Comparison of ENCODE assay signal across 9 cellular contexts in genomic region chr10:89303161-89303560, GRCh38. TPM values are rescaled to one million over a fixed set of nuclear protein-coding genes. Genes with fewer than 3 reads are reported as not detected.
A peak's percentile ranks its signal among the peaks of the same experiment; 100 is the strongest.
DNase-seq lines count a peak whose midpoint lies in the region; ATAC-seq and TF ChIP-seq lines count a peak whose summit lies in the region.
"Had no signal": no experiment of that assay in that cellular context is flagged by ENCODE, and none has a peak within 500 bp of the region (broad histone marks: within the 10 kb centered on the region; RNA-seq: fewer than 3 reads in every experiment).

No MANE protein-coding gene starts in this region.

- H3K4me3 Mint-ChIP-seq in CD4-positive, CD25-positive, alpha-beta regulatory T cell, result peak overlapping the region; percentile 94 to 98 (median 96)

- H3K79me2 ChIP-seq in Loucy (ENCODE audit: insufficient read depth, low read length), result 0 out of 2 replicates have a peak, but pooled peaks cover 17% of the 10 kb centered on the region

- H3F3A ChIP-seq in Loucy (ENCODE audit: low read depth), result no peaks in the 10 kb centered on the region

- TF ChIP-seq CTCF in Loucy (conservative IDR thresholded peaks at IDR 0.05; ENCODE audit: low read length) (no peak), dorsolateral prefrontal cortex (IDR thresholded peaks at IDR 0.05 in 54 of 56, conservative IDR thresholded peaks at IDR 0.05 in 2 of 56; ENCODE audit: low read depth in 1 of 56, partially characterized antibody in 56 of 56) (no peak), neutrophil (IDR thresholded peaks at IDR 0.05) (no peak), colonic mucosa (IDR thresholded peaks at IDR 0.05) (no peak)

- in situ Hi-C loops in HAP-1 (cut with MboI; ENCODE audit: low sequenced_read_pairs), result no loop called here

- H3K36me3 ChIP-seq in CD4-positive, CD25-positive, alpha-beta regulatory T cell (ENCODE audit: control insufficient read depth, insufficient read depth, low read length), result peaks cover 19% of the 10 kb centered on the region
- H3K36me3 ChIP-seq in Loucy (ENCODE audit: insufficient read depth, low read length) (no peaks in the 10 kb centered on the region), neutrophil (peaks cover 26% of the 10 kb centered on the region), colonic mucosa (no peaks in the 10 kb centered on the region), HAP-1 (replicated peaks) (no peaks in the 10 kb centered on the region)
- H3K36me3 ChIP-seq: WERI-Rb-1 had no signal

- H3K36me3 Mint-ChIP-seq in CD4-positive, CD25-positive, alpha-beta regulatory T cell, result peaks cover 43% of the 10 kb centered on the region

- intact Hi-C loops in dorsolateral prefrontal cortex (cut with DNase I), result loop anchor here in 1 of 2 donors (5.0 kb wide), 2 partner anchors 39 to 69 kb away; no protein-coding TSS in a partner anchor
- intact Hi-C loops in colonic mucosa (cut with DNase I), result no loop called here

- H3K9ac ChIP-seq in Loucy (ENCODE audit: low read depth, low read length, poor library complexity, severe bottlenecking), result peak overlapping the region; percentile 79
- H3K9ac ChIP-seq in colonic mucosa (ENCODE audit: low read depth in 2 of 2, low read length in 2 of 2), result no peak overlapping the region

- H3K4me3 ChIP-seq in CD4-positive, CD25-positive, alpha-beta regulatory T cell (ENCODE audit: low read depth, low read length), result peak overlapping the region; percentile 96
- H3K4me3 ChIP-seq in Loucy (ENCODE audit: low read length, poor library complexity, severe bottlenecking) (peak overlapping the region; percentile 78), dorsolateral prefrontal cortex (peak overlapping the region; percentile 42 to 78 (median 62)), neutrophil (ENCODE audit: low read depth in 1 of 2, low read length in 1 of 2) (peak overlapping the region; percentile 85 to 92), colonic mucosa (no peak overlapping the region), HAP-1 (no peak overlapping the region)

- H4K20me1 ChIP-seq in Loucy (ENCODE audit: insufficient read depth, low read length, poor library complexity, severe bottlenecking), result no peaks in the 10 kb centered on the region

- H3K9me3 Mint-ChIP-seq in CD4-positive, CD25-positive, alpha-beta regulatory T cell, result peaks cover 0 to 14% (median 6%) of the 10 kb centered on the region in 7 donors

- H3K27me3 Mint-ChIP-seq in CD4-positive, CD25-positive, alpha-beta regulatory T cell, result peaks cover 9% of the 10 kb centered on the region

- no peak for DNase-seq in CD4-positive, CD25-positive, alpha-beta regulatory T cell
- DNase-seq in dorsolateral prefrontal cortex (no peak), GF-D8 (lab: John Stamatoyannopoulos, UW) (no peak), colonic mucosa (no peak), HAP-1 (ENCODE audit: low spot score in 2 of 2) (no peak), GM03348 (ENCODE audit: low spot score) (no peak)
- DNase-seq: WERI-Rb-1 had no signal

- H3K4me2 ChIP-seq in Loucy (ENCODE audit: low read depth, low read length, poor library complexity, severe bottlenecking), result peak overlapping the region; percentile 77

- H3K9me3 ChIP-seq in CD4-positive, CD25-positive, alpha-beta regulatory T cell (ENCODE audit: control insufficient read depth in 2 of 2, low read length in 2 of 2), result peaks cover 0 to 2% of the 10 kb centered on the region in 2 experiments
- peaks cover 4% of the 10 kb centered on the region; the same call in 1 of the 2 replicates for H3K9me3 ChIP-seq in Loucy (ENCODE audit: insufficient read depth, low read depth, low read length)
- H3K9me3 ChIP-seq in neutrophil, result no peaks in the 10 kb centered on the region
- no peaks in the 10 kb centered on the region for H3K9me3 ChIP-seq in colonic mucosa
- H3K9me3 ChIP-seq in HAP-1, result no peaks in the 10 kb centered on the region

- H3K4me1 ChIP-seq in CD4-positive, CD25-positive, alpha-beta regulatory T cell (ENCODE audit: control insufficient read depth, insufficient read depth, low read length, poor library complexity, severe bottlenecking), result peaks cover 26% of the 10 kb centered on the region
- H3K4me1 ChIP-seq in Loucy (ENCODE audit: insufficient read depth, low read length, poor library complexity, severe bottlenecking) (peaks cover 22% of the 10 kb centered on the region), neutrophil (ENCODE audit: control insufficient read depth in 1 of 2, insufficient read depth in 1 of 2, low read depth in 1 of 2, low read length in 1 of 2) (peaks cover 26 to 38% of the 10 kb centered on the region in 2 experiments), colonic mucosa (no peaks in the 10 kb centered on the region), HAP-1 (peaks cover 10% of the 10 kb centered on the region)

- no peak for ATAC-seq in CD4-positive, CD25-positive, alpha-beta regulatory T cell (ENCODE audit: low read depth in 2 of 2)

- no peaks in the 10 kb centered on the region for H3K9me2 ChIP-seq in Loucy (replicated peaks; ENCODE audit: low read depth, low read length)

- H3K27ac Mint-ChIP-seq in CD4-positive, CD25-positive, alpha-beta regulatory T cell, result peak overlapping the region in 2 of 3 donors; percentile 6 to 98

- no peak overlapping the region for H3K27ac ChIP-seq in CD4-positive, CD25-positive, alpha-beta regulatory T cell (ENCODE audit: insufficient read depth, low read length, poor library complexity, severe bottlenecking)
- H3K27ac ChIP-seq in dorsolateral prefrontal cortex (peak overlapping the region; percentile 79 to 99 (median 97)), neutrophil (peak overlapping the region; percentile 96), colonic mucosa (no peak overlapping the region)
- H3K27ac ChIP-seq: WERI-Rb-1 had no signal

- peaks cover 29 to 43% (median 36%) of the 10 kb centered on the region in 4 donors for H3K4me1 Mint-ChIP-seq in CD4-positive, CD25-positive, alpha-beta regulatory T cell

- H3K27me3 ChIP-seq in CD4-positive, CD25-positive, alpha-beta regulatory T cell (ENCODE audit: control insufficient read depth, insufficient read depth, low read length), result no peaks in the 10 kb centered on the region
- H3K27me3 ChIP-seq in Loucy (ENCODE audit: insufficient read depth, low read length, poor library complexity, severe bottlenecking), result no peaks in the 10 kb centered on the region
- H3K27me3 ChIP-seq in dorsolateral prefrontal cortex, result no peaks in the 10 kb centered on the region
- H3K27me3 ChIP-seq in neutrophil, result no peaks in the 10 kb centered on the region
- H3K27me3 ChIP-seq in colonic mucosa, result no peaks in the 10 kb centered on the region
- no peaks in the 10 kb centered on the region for H3K27me3 ChIP-seq in HAP-1 (ENCODE audit: low read depth)

- 0 out of 2 replicates have a peak overlapping the region, but pooled peaks have one; percentile 8 for H2AFZ ChIP-seq in Loucy (ENCODE audit: low read length)

RNA-seq across cellular contexts. Expression of gene IFIT2, which starts 1.3 kb away (rescaled TPM):
- total RNA-seq in CD4-positive, CD25-positive, alpha-beta regulatory T cell, result 10.0 TPM
- 1 to 10 TPM; 3.6 to 6.3 (median 4.7) TPM for polyA plus RNA-seq in CD4-positive, CD25-positive, alpha-beta regulatory T cell
- total RNA-seq in dorsolateral prefrontal cortex, result 10 to 100 TPM in 108 of 120 experiments, 1 to 10 TPM in 12; 7.7 to 52.2 (median 13.2) TPM
- total RNA-seq in colonic mucosa, result 1 to 10 TPM; 4.8 to 7.5 TPM

RNA-seq across cellular contexts. Expression of gene IFIT3, which starts 24.6 kb away (rescaled TPM):
- 9.0 TPM for total RNA-seq in CD4-positive, CD25-positive, alpha-beta regulatory T cell
- 10 to 100 TPM; 12.4 to 25.9 (median 18.1) TPM for polyA plus RNA-seq in CD4-positive, CD25-positive, alpha-beta regulatory T cell
- 100 to 1,000 TPM in 3 of 120 experiments, 10 to 100 TPM in 113, 1 to 10 TPM in 4; 8.6 to 195 (median 16.5) TPM for total RNA-seq in dorsolateral prefrontal cortex
- 1 to 10 TPM; 4.3 to 5.1 TPM for total RNA-seq in colonic mucosa

RNA-seq across cellular contexts. Expression of gene LIPA, which starts 51.6 kb away (rescaled TPM):
- total RNA-seq in CD4-positive, CD25-positive, alpha-beta regulatory T cell, result 25.2 TPM
- 10 to 100 TPM; 89.8 to 99.9 (median 95.7) TPM for polyA plus RNA-seq in CD4-positive, CD25-positive, alpha-beta regulatory T cell
- total RNA-seq in dorsolateral prefrontal cortex (100 to 1,000 TPM in 33 of 120 experiments, 10 to 100 TPM in 87; 39.5 to 269 (median 82.3) TPM), colonic mucosa (10 to 100 TPM; 30.4 to 37.8 TPM)

Comparison
In these comparisons a context has a peak if more than half of its experiments do, and no peak if none do; other contexts are left out.
1. H3K27ac ChIP-seq: peak in dorsolateral prefrontal cortex (59 of 59) and neutrophil (single experiment); none in CD4-positive, CD25-positive, alpha-beta regulatory T cell (single experiment) and colonic mucosa (single experiment).
2. H3K4me3 ChIP-seq: peak in CD4-positive, CD25-positive, alpha-beta regulatory T cell (single experiment), Loucy (single experiment), dorsolateral prefrontal cortex (59 of 59) and neutrophil (2 of 2); none in colonic mucosa (single experiment) and HAP-1 (single experiment).